ENCODE assay signal across 15 cellular contexts in genomic region chr19:1286859-1287621, GRCh38. TPM values are rescaled to one million over a fixed set of nuclear protein-coding genes. Genes with fewer than 3 reads are reported as not detected.
DNase-seq lines count a peak whose midpoint lies in the region; ATAC-seq, FAIRE-seq and TF ChIP-seq lines count a peak whose summit lies in the region.
"Had no signal": no experiment of that assay in that cellular context is flagged by ENCODE, and none has a peak within 500 bp of the region (broad histone marks: within the 10 kb centered on the region; RNA-seq: fewer than 3 reads in every experiment).

No MANE protein-coding gene starts in this region.

- 69% methylated on average over 35 of the region's 35 CpGs for WGBS in liver
- 35 to 41% (median 41%) methylated on average over 31 to 35 of the region's 35 CpGs for WGBS in small intestine, 3 donors

- no peak for DNase-seq in activated CD8-positive, alpha-beta T cell treated with anti-CD3 and anti-CD28 coated beads for 36 hours
- no peak for DNase-seq in activated CD8-positive, alpha-beta T cell treated with anti-CD3 and anti-CD28 coated beads, Interleukin-2, amount 10 ng/mL, durations not matched to agents 7 days and 5 days
- no peak for DNase-seq in activated naive CD8-positive, alpha-beta T cell treated with anti-CD3 and anti-CD28 coated beads, Interleukin-2, amount 50 U/mL, for 24 hours
- DNase-seq in small intestine (no peak), HuH-7.5 (ENCODE audit: low spot score) (no peak), cerebellar cortex (ENCODE audit: low spot score) (no peak)
- DNase-seq: dermis blood vessel endothelial cell; NCI-H510A treated with DMSO at 0.1 percent for 48 hours; stimulated activated CD4-positive, alpha-beta T cell treated with anti-CD3 and anti-CD28 coated beads, Interleukin-12 subunit alpha, Interleukin-12 subunit beta, amount 100 ng/mL, for 4 hours had no signal

- CTCF ChIA-PET in activated CD8-positive, alpha-beta T cell treated with anti-CD3 and anti-CD28 coated beads for 36 hours (lab: Charles Lee): no interaction called here
- CTCF ChIA-PET in activated CD8-positive, alpha-beta T cell treated with anti-CD3 and anti-CD28 coated beads, Interleukin-2, amount 10 ng/mL, durations not matched to agents 7 days and 5 days (lab: Charles Lee): no interaction called here

- H3K27ac ChIP-seq in liver (ENCODE audit: low read depth in 1 of 2, low read length in 2 of 2) (no peak overlapping the region), small intestine (ENCODE audit: low read depth in 1 of 2, low read length in 1 of 2) (peak overlapping the region; percentile 84 to 86)
- H3K27ac ChIP-seq: neutrophil had no signal

- peak overlapping the region; percentile 43 for H3K4me3 Mint-ChIP-seq in activated CD8-positive, alpha-beta T cell treated with anti-CD3 and anti-CD28 coated beads for 36 hours
- no peak overlapping the region for H3K4me3 Mint-ChIP-seq in activated CD8-positive, alpha-beta T cell treated with anti-CD3 and anti-CD28 coated beads, Interleukin-2, amount 10 ng/mL, durations not matched to agents 7 days and 5 days
- H3K4me3 Mint-ChIP-seq in activated naive CD8-positive, alpha-beta T cell treated with anti-CD3 and anti-CD28 coated beads, Interleukin-2, amount 50 U/mL, for 24 hours: peak overlapping the region; percentile 17

- H3K9me3 Mint-ChIP-seq in activated CD8-positive, alpha-beta T cell treated with anti-CD3 and anti-CD28 coated beads for 36 hours: no peaks in the 10 kb centered on the region
- no peaks in the 10 kb centered on the region for H3K9me3 Mint-ChIP-seq in activated CD8-positive, alpha-beta T cell treated with anti-CD3 and anti-CD28 coated beads, Interleukin-2, amount 10 ng/mL, durations not matched to agents 7 days and 5 days (ENCODE audit: insufficient read depth)
- no peaks in the 10 kb centered on the region for H3K9me3 Mint-ChIP-seq in activated naive CD8-positive, alpha-beta T cell treated with anti-CD3 and anti-CD28 coated beads, Interleukin-2, amount 50 U/mL, for 24 hours

- no peaks in the 10 kb centered on the region for H3K36me3 ChIP-seq in liver (ENCODE audit: control insufficient read depth in 4 of 4, insufficient read depth in 3 of 4, low read depth in 1 of 4, low read length in 3 of 4)
- no peaks in the 10 kb centered on the region for H3K36me3 ChIP-seq in small intestine (ENCODE audit: control insufficient read depth in 2 of 2, insufficient read depth in 2 of 2, low read length in 2 of 2)
- H3K36me3 ChIP-seq: neutrophil had no signal

- intact Hi-C loops in activated CD8-positive, alpha-beta T cell treated with anti-CD3 and anti-CD28 coated beads for 36 hours (cut with micrococcal nuclease): no loop called here

- no peak overlapping the region for H3K9ac ChIP-seq in liver (ENCODE audit: low read depth in 1 of 2, low read length in 2 of 2)

- no peaks in the 10 kb centered on the region for H3K36me3 Mint-ChIP-seq in activated CD8-positive, alpha-beta T cell treated with anti-CD3 and anti-CD28 coated beads for 36 hours (ENCODE audit: low read depth)
- no peaks in the 10 kb centered on the region for H3K36me3 Mint-ChIP-seq in activated CD8-positive, alpha-beta T cell treated with anti-CD3 and anti-CD28 coated beads, Interleukin-2, amount 10 ng/mL, durations not matched to agents 7 days and 5 days (ENCODE audit: low read depth)
- H3K36me3 Mint-ChIP-seq in activated naive CD8-positive, alpha-beta T cell treated with anti-CD3 and anti-CD28 coated beads, Interleukin-2, amount 50 U/mL, for 24 hours (ENCODE audit: low read depth): no peaks in the 10 kb centered on the region

- no peaks in the 10 kb centered on the region for H3K9me3 ChIP-seq in liver (ENCODE audit: control insufficient read depth in 4 of 4, low read length in 3 of 4)
- H3K9me3 ChIP-seq in small intestine (ENCODE audit: control insufficient read depth, low read depth): no peaks in the 10 kb centered on the region
- H3K9me3 ChIP-seq: neutrophil had no signal

- H3K4me1 ChIP-seq in liver (ENCODE audit: control insufficient read depth in 4 of 4, insufficient read depth in 4 of 4, low read length in 3 of 4) (peaks cover 20 to 67% (median 45%) of the 10 kb centered on the region in 4 donors), small intestine (ENCODE audit: control insufficient read depth in 2 of 2, insufficient read depth in 1 of 2, low read depth in 1 of 2, low read length in 1 of 2) (no peaks in the 10 kb centered on the region)

- peaks cover 25% of the 10 kb centered on the region for H3K27me3 Mint-ChIP-seq in activated CD8-positive, alpha-beta T cell treated with anti-CD3 and anti-CD28 coated beads for 36 hours
- H3K27me3 Mint-ChIP-seq in activated CD8-positive, alpha-beta T cell treated with anti-CD3 and anti-CD28 coated beads, Interleukin-2, amount 10 ng/mL, durations not matched to agents 7 days and 5 days (ENCODE audit: low read depth): peaks cover 25% of the 10 kb centered on the region
- peaks cover 29% of the 10 kb centered on the region for H3K27me3 Mint-ChIP-seq in activated naive CD8-positive, alpha-beta T cell treated with anti-CD3 and anti-CD28 coated beads, Interleukin-2, amount 50 U/mL, for 24 hours

- ATAC-seq in activated CD8-positive, alpha-beta T cell treated with anti-CD3 and anti-CD28 coated beads for 36 hours: no peak
- no peak for ATAC-seq in activated CD8-positive, alpha-beta T cell treated with anti-CD3 and anti-CD28 coated beads, Interleukin-2, amount 10 ng/mL, durations not matched to agents 7 days and 5 days
- no peak for ATAC-seq in activated naive CD8-positive, alpha-beta T cell treated with anti-CD3 and anti-CD28 coated beads, Interleukin-2, amount 50 U/mL, for 24 hours
- ATAC-seq in GM21360 (IDR thresholded peaks at IDR 0.05; ENCODE audit: unreplicated experiment): no peak

- no peak for TF ChIP-seq RAD21 in liver (IDR thresholded peaks at IDR 0.05)

- no peak for FAIRE-seq in small intestine (lab: Jason Lieb, UNC)
- FAIRE-seq: D721Med, urothelium cell line had no signal

- H3K27me3 ChIP-seq in liver (ENCODE audit: control insufficient read depth in 4 of 4, insufficient read depth in 4 of 4, low read length in 3 of 4): no peaks in the 10 kb centered on the region
- H3K27me3 ChIP-seq in small intestine (ENCODE audit: control insufficient read depth in 2 of 2, insufficient read depth in 2 of 2, low read length in 2 of 2): peaks cover 0 to 11% of the 10 kb centered on the region in 2 donors

- H3K4me1 Mint-ChIP-seq in activated CD8-positive, alpha-beta T cell treated with anti-CD3 and anti-CD28 coated beads for 36 hours (ENCODE audit: low read depth): peaks cover 2% of the 10 kb centered on the region
- peaks cover 7% of the 10 kb centered on the region for H3K4me1 Mint-ChIP-seq in activated CD8-positive, alpha-beta T cell treated with anti-CD3 and anti-CD28 coated beads, Interleukin-2, amount 10 ng/mL, durations not matched to agents 7 days and 5 days (ENCODE audit: low read depth)
- H3K4me1 Mint-ChIP-seq in activated naive CD8-positive, alpha-beta T cell treated with anti-CD3 and anti-CD28 coated beads, Interleukin-2, amount 50 U/mL, for 24 hours: no peaks in the 10 kb centered on the region

- no peak overlapping the region for H3K27ac Mint-ChIP-seq in activated CD8-positive, alpha-beta T cell treated with anti-CD3 and anti-CD28 coated beads for 36 hours
- no peak overlapping the region for H3K27ac Mint-ChIP-seq in activated CD8-positive, alpha-beta T cell treated with anti-CD3 and anti-CD28 coated beads, Interleukin-2, amount 10 ng/mL, durations not matched to agents 7 days and 5 days
- H3K27ac Mint-ChIP-seq in activated naive CD8-positive, alpha-beta T cell treated with anti-CD3 and anti-CD28 coated beads, Interleukin-2, amount 50 U/mL, for 24 hours: no peak overlapping the region

- TF ChIP-seq CTCF in activated CD8-positive, alpha-beta T cell treated with anti-CD3 and anti-CD28 coated beads for 36 hours (IDR thresholded peaks at IDR 0.05): no peak
- TF ChIP-seq CTCF in liver (IDR thresholded peaks at IDR 0.05; ENCODE audit: low read depth, low read length, missing input control): no peak

- POLR2A ChIA-PET in activated CD8-positive, alpha-beta T cell treated with anti-CD3 and anti-CD28 coated beads for 36 hours (lab: Charles Lee): no interaction called here
- POLR2A ChIA-PET in activated CD8-positive, alpha-beta T cell treated with anti-CD3 and anti-CD28 coated beads, Interleukin-2, amount 10 ng/mL, durations not matched to agents 7 days and 5 days (lab: Charles Lee): no interaction called here

- H3K4me3 ChIP-seq in liver (ENCODE audit: low read depth in 1 of 3, low read length in 3 of 3): peak overlapping the region in 2 of 3 donors; percentile 2 to 73
- peak overlapping the region; percentile 43 to 80 for H3K4me3 ChIP-seq in small intestine (ENCODE audit: low read depth in 1 of 2, low read length in 2 of 2)

RNA-seq across cellular contexts. Expression of gene EFNA2, which starts 1.4 kb away (rescaled TPM):
- total RNA-seq in activated CD8-positive, alpha-beta T cell treated with anti-CD3 and anti-CD28 coated beads for 36 hours: not detected
- not detected for total RNA-seq in activated CD8-positive, alpha-beta T cell treated with anti-CD3 and anti-CD28 coated beads, Interleukin-2, amount 10 ng/mL, durations not matched to agents 7 days and 5 days
- 1 to 10 TPM in 1 of 2 donors, under 1 TPM in 1; 0.98 to 6.2 TPM for total RNA-seq in liver
- polyA plus RNA-seq in liver (1 to 10 TPM; 2.5 to 9.8 TPM), small intestine (10 to 100 TPM; 17.7 to 31.3 (median 27.9) TPM)
- total RNA-seq: dermis blood vessel endothelial cell, fibroblast of villous mesenchyme had no signal

RNA-seq across cellular contexts. Expression of gene FAM174C, which starts 11.7 kb away (rescaled TPM):
- 10 to 100 TPM; 77.0 to 88.0 TPM for total RNA-seq in activated CD8-positive, alpha-beta T cell treated with anti-CD3 and anti-CD28 coated beads for 36 hours
- total RNA-seq in activated CD8-positive, alpha-beta T cell treated with anti-CD3 and anti-CD28 coated beads, Interleukin-2, amount 10 ng/mL, durations not matched to agents 7 days and 5 days: 10 to 100 TPM; 57.1 TPM
- total RNA-seq in liver: 10 to 100 TPM; 14.6 to 15.7 TPM
- polyA plus RNA-seq in liver (10 to 100 TPM; 51.9 to 79.8 TPM), small intestine (100 to 1,000 TPM in 1 of 3 donors, 10 to 100 TPM in 2; 80.6 to 118 (median 84.1) TPM)

RNA-seq across cellular contexts. Expression of gene CIRBP, which starts 17.9 kb away (rescaled TPM):
- 100 to 1,000 TPM; 161 to 180 TPM for total RNA-seq in activated CD8-positive, alpha-beta T cell treated with anti-CD3 and anti-CD28 coated beads for 36 hours
- 100 to 1,000 TPM; 172 to 195 TPM for total RNA-seq in activated CD8-positive, alpha-beta T cell treated with anti-CD3 and anti-CD28 coated beads, Interleukin-2, amount 10 ng/mL, durations not matched to agents 7 days and 5 days
- total RNA-seq in liver: 100 to 1,000 TPM in 1 of 2 donors, 10 to 100 TPM in 1; 80.5 to 135 TPM
- 100 to 1,000 TPM in 1 of 2 donors, 10 to 100 TPM in 1; 41.1 to 113 TPM for polyA plus RNA-seq in liver
- 100 to 1,000 TPM; 250 to 377 (median 368) TPM for polyA plus RNA-seq in small intestine

RNA-seq across cellular contexts. Expression of gene MIDN, which starts 38.7 kb away (rescaled TPM):
- 10 to 100 TPM; 41.1 to 43.9 TPM for total RNA-seq in activated CD8-positive, alpha-beta T cell treated with anti-CD3 and anti-CD28 coated beads for 36 hours
- total RNA-seq in activated CD8-positive, alpha-beta T cell treated with anti-CD3 and anti-CD28 coated beads, Interleukin-2, amount 10 ng/mL, durations not matched to agents 7 days and 5 days: 10 to 100 TPM; 88.4 to 94.3 TPM
- 10 to 100 TPM in 1 of 2 donors, 1 to 10 TPM in 1; 9.1 to 22.9 TPM for total RNA-seq in liver
- polyA plus RNA-seq in liver (10 to 100 TPM in 1 of 2 donors, 1 to 10 TPM in 1; 2.9 to 14.6 TPM), small intestine (10 to 100 TPM; 28.1 to 35.4 (median 30.6) TPM)

RNA-seq across cellular contexts. Expression of gene ATP5F1D, which starts 45.5 kb away (rescaled TPM):
- 100 to 1,000 TPM; 186 to 199 TPM for total RNA-seq in activated CD8-positive, alpha-beta T cell treated with anti-CD3 and anti-CD28 coated beads for 36 hours
- 100 to 1,000 TPM; 209 to 222 TPM for total RNA-seq in activated CD8-positive, alpha-beta T cell treated with anti-CD3 and anti-CD28 coated beads, Interleukin-2, amount 10 ng/mL, durations not matched to agents 7 days and 5 days
- 10 to 100 TPM; 20.2 to 44.5 TPM for total RNA-seq in liver
- polyA plus RNA-seq in liver (100 to 1,000 TPM; 246 to 315 TPM), small intestine (100 to 1,000 TPM; 310 to 823 (median 675) TPM)

Comparison
In these comparisons a context has a peak if more than half of its experiments do, and no peak if none do; other contexts are left out.
1. H3K27ac ChIP-seq: peak in small intestine (2 of 2); none in liver (0 of 2).